In the genomic region with DNA sequence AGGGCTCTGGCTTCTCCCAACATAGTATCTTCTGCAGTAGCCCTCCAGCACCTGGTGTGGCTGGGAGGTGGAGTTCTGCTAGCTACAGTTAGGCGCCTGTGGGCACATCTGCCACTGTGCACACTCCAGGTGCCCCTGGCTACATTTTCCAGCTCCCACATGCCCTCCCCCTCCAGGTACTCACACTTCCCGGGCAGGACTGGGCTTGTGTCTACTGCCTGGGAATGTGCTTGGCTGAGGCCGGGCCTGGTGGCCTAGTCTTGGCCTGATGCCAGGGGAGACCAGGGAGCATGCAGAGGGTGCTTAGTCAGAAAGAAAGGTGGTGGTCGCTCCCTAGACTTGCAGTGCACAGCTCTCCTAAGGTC, we compare ENCODE assay signal across 1 cellular context.
TF ChIP-seq lines count a peak whose summit lies in the region.

No MANE protein-coding gene starts in this region.

TF ChIP-seq in WTC11, 78 proteins besides CTCF, POLR2A, EP300 and RAD21 (continued from another document):
- TF ChIP-seq, protein P1, sequence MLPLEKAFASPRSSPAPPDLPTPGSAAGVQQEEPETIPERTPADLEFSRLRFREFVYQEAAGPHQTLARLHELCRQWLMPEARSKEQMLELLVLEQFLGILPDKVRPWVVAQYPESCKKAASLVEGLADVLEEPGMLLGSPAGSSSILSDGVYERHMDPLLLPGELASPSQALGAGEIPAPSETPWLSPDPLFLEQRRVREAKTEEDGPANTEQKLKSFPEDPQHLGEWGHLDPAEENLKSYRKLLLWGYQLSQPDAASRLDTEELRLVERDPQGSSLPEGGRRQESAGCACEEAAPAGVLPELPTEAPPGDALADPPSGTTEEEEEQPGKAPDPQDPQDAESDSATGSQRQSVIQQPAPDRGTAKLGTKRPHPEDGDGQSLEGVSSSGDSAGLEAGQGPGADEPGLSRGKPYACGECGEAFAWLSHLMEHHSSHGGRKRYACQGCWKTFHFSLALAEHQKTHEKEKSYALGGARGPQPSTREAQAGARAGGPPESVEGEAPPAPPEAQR (CRISPR knock-in tag; IDR thresholded peaks at IDR 0.05) = no peak
- no peak for TF ChIP-seq ZNF232 (CRISPR knock-in tag; IDR thresholded peaks at IDR 0.05)
- TF ChIP-seq, protein P2, sequence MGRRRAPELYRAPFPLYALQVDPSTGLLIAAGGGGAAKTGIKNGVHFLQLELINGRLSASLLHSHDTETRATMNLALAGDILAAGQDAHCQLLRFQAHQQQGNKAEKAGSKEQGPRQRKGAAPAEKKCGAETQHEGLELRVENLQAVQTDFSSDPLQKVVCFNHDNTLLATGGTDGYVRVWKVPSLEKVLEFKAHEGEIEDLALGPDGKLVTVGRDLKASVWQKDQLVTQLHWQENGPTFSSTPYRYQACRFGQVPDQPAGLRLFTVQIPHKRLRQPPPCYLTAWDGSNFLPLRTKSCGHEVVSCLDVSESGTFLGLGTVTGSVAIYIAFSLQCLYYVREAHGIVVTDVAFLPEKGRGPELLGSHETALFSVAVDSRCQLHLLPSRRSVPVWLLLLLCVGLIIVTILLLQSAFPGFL (CRISPR knock-in tag; IDR thresholded peaks at IDR 0.05; ENCODE audit: borderline replicate concordance) = no peak
- no peak for TF ChIP-seq TCF7 (CRISPR knock-in tag; IDR thresholded peaks at IDR 0.05; ENCODE audit: low read depth)
- TF ChIP-seq KAT7 (CRISPR knock-in tag; IDR thresholded peaks at IDR 0.05; ENCODE audit: borderline replicate concordance) = no peak
- TF ChIP-seq, protein P3, sequence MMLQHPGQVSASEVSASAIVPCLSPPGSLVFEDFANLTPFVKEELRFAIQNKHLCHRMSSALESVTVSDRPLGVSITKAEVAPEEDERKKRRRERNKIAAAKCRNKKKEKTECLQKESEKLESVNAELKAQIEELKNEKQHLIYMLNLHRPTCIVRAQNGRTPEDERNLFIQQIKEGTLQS (CRISPR knock-in tag; conservative IDR thresholded peaks at IDR 0.05) = no peak
- no peak for TF ChIP-seq ZNF219 (CRISPR knock-in tag; IDR thresholded peaks at IDR 0.05; ENCODE audit: borderline replicate concordance)
- TF ChIP-seq ZNF317 (CRISPR knock-in tag; IDR thresholded peaks at IDR 0.05; ENCODE audit: borderline replicate concordance, low read depth) = no peak
- no peak for TF ChIP-seq FOXP1 (CRISPR knock-in tag; IDR thresholded peaks at IDR 0.05; ENCODE audit: borderline replicate concordance)
- no peak for TF ChIP-seq GTF2I (CRISPR knock-in tag; conservative IDR thresholded peaks at IDR 0.05)
- TF ChIP-seq TEAD1 (CRISPR knock-in tag; IDR thresholded peaks at IDR 0.05) = no peak
